ENCODE assay signal across 29 cellular contexts in the genomic region with DNA sequence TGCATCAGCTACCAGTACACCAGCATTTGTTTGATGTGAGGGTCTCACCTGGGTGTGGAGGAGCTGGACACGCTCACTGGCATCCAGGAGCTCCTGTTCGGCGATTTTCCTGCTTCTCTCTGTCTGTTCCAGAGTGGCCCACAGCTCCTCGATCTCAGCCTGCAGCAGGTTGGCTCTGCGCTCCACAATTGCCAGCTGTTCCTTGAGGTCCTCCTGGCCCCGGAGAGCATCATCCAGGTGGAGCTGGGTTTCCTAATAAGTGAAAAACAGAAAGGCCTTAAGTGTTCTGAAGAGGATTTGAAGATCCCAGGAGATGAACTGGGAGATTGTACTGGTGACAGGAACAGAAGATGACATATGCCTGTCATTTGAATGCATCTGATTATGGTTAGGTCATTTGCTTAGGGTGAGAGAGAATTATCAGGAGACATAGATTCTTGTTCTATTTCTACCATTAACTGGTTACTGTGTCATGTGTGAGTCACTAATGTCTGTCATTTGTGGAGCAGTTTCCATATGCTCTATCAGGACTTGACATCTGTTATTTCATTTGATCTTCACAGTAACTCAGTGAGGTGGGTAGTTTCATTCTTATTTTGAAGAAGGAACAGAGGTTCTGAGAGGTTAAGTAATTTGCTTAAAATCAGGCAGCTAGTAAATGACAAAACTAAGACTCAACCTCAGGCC. TPM values are rescaled to one million over a fixed set of nuclear protein-coding genes. Genes with fewer than 3 reads are reported as not detected.
DNase-seq lines count a peak whose midpoint lies in the region; ATAC-seq, FAIRE-seq and TF ChIP-seq lines count a peak whose summit lies in the region.
"Had no signal": no experiment of that assay in that cellular context is flagged by ENCODE, and none has a peak within 500 bp of the region (broad histone marks: within the 10 kb centered on the region; RNA-seq: fewer than 3 reads in every experiment).

No MANE protein-coding gene starts in this region.

- H3K79me2 ChIP-seq in GM23338 (replicated peaks; ENCODE audit: insufficient read depth) = no peaks in the 10 kb centered on the region

- H3K4me2 ChIP-seq in GM23338 = no peak overlapping the region

- intact Hi-C loops in breast epithelium (cut with DNase I; ENCODE audit: low total_unique reads) = no loop called here

- DNase-seq in GM23338 (ENCODE audit: low spot score) (no peak), fibroblast of mammary gland (ENCODE audit: low read depth) (peak; percentile 26), breast epithelium (ENCODE audit: low spot score in 2 of 2) (no peak), NCI-H2227 treated with DMSO at 0.1 percent for 48 hours (lab: John Stamatoyannopoulos, UW) (no peak), RCC 7860 (ENCODE audit: low spot score) (no peak)
- DNase-seq: activated CD4-positive, CD25-positive, alpha-beta regulatory T cell; activated CD8-positive, alpha-beta memory T cell treated with anti-CD3 and anti-CD28 coated beads, Interleukin-2, amount 10 ng/mL, durations not matched to agents 7 days and 5 days; activated naive CD4-positive, alpha-beta T cell treated with anti-CD3 and anti-CD28 coated beads for 36 hours; H9; islet precursor cell; left ventricle myocardium inferior; mesendoderm; NCI-H2029; NCI-H226; NCI-H82; psoas muscle; stimulated activated naive CD8-positive, alpha-beta T cell treated with anti-CD3 and anti-CD28 coated beads, Interleukin-15, amount 100 ng/mL, for 72 hours; T-helper 1 cell; tibial artery had no signal

- no peaks in the 10 kb centered on the region for H3F3A ChIP-seq in GM23338 (replicated peaks; ENCODE audit: low read depth)

- no peak for TF ChIP-seq CTCF in GM23338 (conservative IDR thresholded peaks at IDR 0.05; ENCODE audit: low read depth in 2 of 2)
- no peak for TF ChIP-seq CTCF in fibroblast of mammary gland (conservative IDR thresholded peaks at IDR 0.05; ENCODE audit: control insufficient read depth, insufficient read depth, low read depth, low read length)
- TF ChIP-seq CTCF in breast epithelium (IDR thresholded peaks at IDR 0.05) = no peak

- no peaks in the 10 kb centered on the region; the same call in 1 of the 2 replicates for H3K9me2 ChIP-seq in GM23338 (ENCODE audit: insufficient read depth)

- no peaks in the 10 kb centered on the region for H4K20me1 ChIP-seq in GM23338 (replicated peaks; ENCODE audit: insufficient read depth)

- no peak overlapping the region for H3K27ac Mint-ChIP-seq in GM23338
- H3K27ac Mint-ChIP-seq: activated CD8-positive, alpha-beta memory T cell treated with anti-CD3 and anti-CD28 coated beads, Interleukin-2, amount 10 ng/mL, durations not matched to agents 7 days and 5 days; activated naive CD4-positive, alpha-beta T cell treated with anti-CD3 and anti-CD28 coated beads for 36 hours; activated T-helper 1 cell treated with anti-CD3 and anti-CD28 coated beads, Interleukin-12 subunit alpha, Interleukin-12 subunit beta, Interleukin-2, Interleukin-4 antibody, amounts not matched to agents 30 ng/mL and 10 ng/mL and 1 ng/mL, durations not matched to agents 14 hours and 24 hours and 36 hours; H9; stimulated activated naive CD8-positive, alpha-beta T cell treated with anti-CD3 and anti-CD28 coated beads, Interleukin-15, amount 100 ng/mL, for 72 hours had no signal

- H3K4me3 ChIP-seq in GM23338 = no peak overlapping the region
- H3K4me3 ChIP-seq in fibroblast of mammary gland (ENCODE audit: control insufficient read depth, low read depth, low read length) = no peak overlapping the region
- no peak overlapping the region for H3K4me3 ChIP-seq in breast epithelium
- H3K4me3 ChIP-seq: left ventricle myocardium inferior, psoas muscle, skin epidermis, tibial artery had no signal

- H3K9me3 Mint-ChIP-seq in GM23338 = no peaks in the 10 kb centered on the region
- H3K9me3 Mint-ChIP-seq: activated naive CD4-positive, alpha-beta T cell treated with anti-CD3 and anti-CD28 coated beads for 36 hours; activated T-helper 1 cell treated with anti-CD3 and anti-CD28 coated beads, Interleukin-12 subunit alpha, Interleukin-12 subunit beta, Interleukin-2, Interleukin-4 antibody, amounts not matched to agents 30 ng/mL and 10 ng/mL and 1 ng/mL, durations not matched to agents 14 hours and 24 hours and 36 hours; H9 had no signal

- H2AFZ ChIP-seq in GM23338 = peak overlapping the region; percentile 63; the same call in 1 of the 2 replicates

- H3K4me1 ChIP-seq in GM23338 (ENCODE audit: insufficient read depth) (no peaks in the 10 kb centered on the region), breast epithelium (no peaks in the 10 kb centered on the region)
- H3K4me1 ChIP-seq: left ventricle myocardium inferior, psoas muscle, tibial artery had no signal

- peaks cover 1% of the 10 kb centered on the region for H3K27me3 Mint-ChIP-seq in GM23338 (ENCODE audit: insufficient read depth, low read depth, poor library complexity)
- H3K27me3 Mint-ChIP-seq: brain had no signal

- no peaks in the 10 kb centered on the region for H3K4me1 Mint-ChIP-seq in GM23338
- H3K4me1 Mint-ChIP-seq: activated CD8-positive, alpha-beta memory T cell treated with anti-CD3 and anti-CD28 coated beads, Interleukin-2, amount 10 ng/mL, durations not matched to agents 7 days and 5 days; brain; H9; stimulated activated naive CD8-positive, alpha-beta T cell treated with anti-CD3 and anti-CD28 coated beads, Interleukin-15, amount 100 ng/mL, for 72 hours had no signal

- TF ChIP-seq POLR2A in breast epithelium (IDR thresholded peaks at IDR 0.05) = no peak

- H3K9me3 ChIP-seq in breast epithelium = no peaks in the 10 kb centered on the region
- H3K9me3 ChIP-seq: left ventricle myocardium inferior, neutrophil, psoas muscle, tibial artery had no signal

- FAIRE-seq in RCC 7860 (lab: Jason Lieb, UNC) = no peak
- FAIRE-seq: endothelial cell of umbilical vein had no signal

- peak; percentile 71 for ATAC-seq in GM18520 (IDR thresholded peaks at IDR 0.05; ENCODE audit: unreplicated experiment)
- no peak for ATAC-seq in GM23338
- peak; percentile 88 for ATAC-seq in HG03432 (IDR thresholded peaks at IDR 0.05; ENCODE audit: unreplicated experiment)
- no peak for ATAC-seq in GM19023 (IDR thresholded peaks at IDR 0.05; ENCODE audit: unreplicated experiment)
- ATAC-seq: activated CD8-positive, alpha-beta memory T cell treated with anti-CD3 and anti-CD28 coated beads, Interleukin-2, amount 10 ng/mL, durations not matched to agents 7 days and 5 days; psoas muscle; stimulated activated naive CD8-positive, alpha-beta T cell treated with anti-CD3 and anti-CD28 coated beads, Interleukin-15, amount 100 ng/mL, for 72 hours had no signal

- no peaks in the 10 kb centered on the region for H3K27me3 ChIP-seq in GM23338 (ENCODE audit: insufficient read depth)
- H3K27me3 ChIP-seq in breast epithelium = no peaks in the 10 kb centered on the region
- H3K27me3 ChIP-seq: tibial artery had no signal

- no peak overlapping the region for H3K4me3 Mint-ChIP-seq in GM23338
- H3K4me3 Mint-ChIP-seq: activated CD8-positive, alpha-beta memory T cell treated with anti-CD3 and anti-CD28 coated beads, Interleukin-2, amount 10 ng/mL, durations not matched to agents 7 days and 5 days; activated naive CD4-positive, alpha-beta T cell treated with anti-CD3 and anti-CD28 coated beads for 36 hours; activated T-helper 1 cell treated with anti-CD3 and anti-CD28 coated beads, Interleukin-12 subunit alpha, Interleukin-12 subunit beta, Interleukin-2, Interleukin-4 antibody, amounts not matched to agents 30 ng/mL and 10 ng/mL and 1 ng/mL, durations not matched to agents 14 hours and 24 hours and 36 hours; brain; H9; stimulated activated naive CD8-positive, alpha-beta T cell treated with anti-CD3 and anti-CD28 coated beads, Interleukin-15, amount 100 ng/mL, for 72 hours had no signal

- H3K27ac ChIP-seq in GM23338 (ENCODE audit: low read depth) = no peak overlapping the region
- no peak overlapping the region for H3K27ac ChIP-seq in breast epithelium
- H3K27ac ChIP-seq: left ventricle myocardium inferior, neutrophil, psoas muscle, RWPE1, skin epidermis, tibial artery had no signal

- H3K36me3 Mint-ChIP-seq in GM23338 (ENCODE audit: low read depth) = no peaks in the 10 kb centered on the region
- H3K36me3 Mint-ChIP-seq: activated CD8-positive, alpha-beta memory T cell treated with anti-CD3 and anti-CD28 coated beads, Interleukin-2, amount 10 ng/mL, durations not matched to agents 7 days and 5 days; brain had no signal

- H3K36me3 ChIP-seq in GM23338 (ENCODE audit: insufficient read depth) (no peaks in the 10 kb centered on the region), breast epithelium (no peaks in the 10 kb centered on the region)
- H3K36me3 ChIP-seq: left ventricle myocardium inferior, neutrophil, tibial artery had no signal

RNA-seq across cellular contexts. Expression of gene MYH13, which starts 21.5 kb away (rescaled TPM):
- not detected in 2 replicates for total RNA-seq in GM23338 (2014; rRNA removed; shearing (Covaris generic))
- not detected in 2 replicates for polyA plus RNA-seq in GM23338 (2016; fragmentation: Nextera tagmentation; extraction: Ambion mirVana)
- total RNA-seq in breast epithelium = not detected
- total RNA-seq: activated CD8-positive, alpha-beta memory T cell treated with anti-CD3 and anti-CD28 coated beads, Interleukin-2, amount 10 ng/mL, durations not matched to agents 7 days and 5 days; activated naive CD4-positive, alpha-beta T cell treated with anti-CD3 and anti-CD28 coated beads for 36 hours; activated T-helper 1 cell treated with anti-CD3 and anti-CD28 coated beads, Interleukin-12 subunit alpha, Interleukin-12 subunit beta, Interleukin-2, Interleukin-4 antibody, amounts not matched to agents 30 ng/mL and 10 ng/mL and 1 ng/mL, durations not matched to agents 14 hours and 24 hours and 36 hours; endothelial cell of umbilical vein; H9; left ventricle myocardium inferior; MCF 10A had no signal
- polyA plus RNA-seq: endothelial cell of umbilical vein had no signal

RNA-seq across cellular contexts. Expression of gene MYH8, which starts 27.4 kb away (rescaled TPM):
- not detected in 2 replicates for total RNA-seq in GM23338 (2014; rRNA removed; shearing (Covaris generic))
- polyA plus RNA-seq in GM23338 (2016; fragmentation: Nextera tagmentation; extraction: Ambion mirVana) = not detected in 2 replicates
- not detected for total RNA-seq in breast epithelium
- total RNA-seq: activated CD8-positive, alpha-beta memory T cell treated with anti-CD3 and anti-CD28 coated beads, Interleukin-2, amount 10 ng/mL, durations not matched to agents 7 days and 5 days; activated naive CD4-positive, alpha-beta T cell treated with anti-CD3 and anti-CD28 coated beads for 36 hours; activated T-helper 1 cell treated with anti-CD3 and anti-CD28 coated beads, Interleukin-12 subunit alpha, Interleukin-12 subunit beta, Interleukin-2, Interleukin-4 antibody, amounts not matched to agents 30 ng/mL and 10 ng/mL and 1 ng/mL, durations not matched to agents 14 hours and 24 hours and 36 hours; endothelial cell of umbilical vein; H9; left ventricle myocardium inferior; MCF 10A had no signal
- polyA plus RNA-seq: endothelial cell of umbilical vein had no signal

Comparison
In these comparisons a context has a peak if more than half of its experiments do, and no peak if none do; other contexts are left out.
1. ATAC-seq: peak in GM18520 (single experiment) and HG03432 (single experiment); none in GM23338 (single experiment) and GM19023 (single experiment).